Comparison of ENCODE assay signal across 11 cellular contexts in genomic region chr22:22371031-22371541, GRCh38.
DNase-seq lines count a peak whose midpoint lies in the region; ATAC-seq and TF ChIP-seq lines count a peak whose summit lies in the region.
"Had no signal": no experiment of that assay in that cellular context is flagged by ENCODE, and none has a peak within 500 bp of the region (broad histone marks: within the 10 kb centered on the region; RNA-seq: fewer than 3 reads in every experiment).

No MANE protein-coding gene starts in this region.

- DNase-seq in NCI-H69 (lab: John Stamatoyannopoulos, UW), result peak; percentile 31
- peak; percentile 36 for DNase-seq in germinal center (ENCODE audit: low spot score)
- DNase-seq in stimulated activated effector memory CD8-positive, alpha-beta T cell treated with anti-CD3 and anti-CD28 coated beads, Interleukin-12 subunit alpha, Interleukin-12 subunit beta, amount 100 ng/mL, for 72 hours (ENCODE audit: low spot score in 2 of 2), result no peak
- no peak for DNase-seq in NCI-H1694 (lab: John Stamatoyannopoulos, UW)
- DNase-seq: activated CD8-positive, alpha-beta memory T cell treated with anti-CD3 and anti-CD28 coated beads, Interleukin-2, amount 50 U/mL, for 4 hours; mucosa of descending colon; SHP77; sigmoid colon had no signal

- no peak overlapping the region for H3K27ac Mint-ChIP-seq in stimulated activated effector memory CD8-positive, alpha-beta T cell treated with anti-CD3 and anti-CD28 coated beads, Interleukin-12 subunit alpha, Interleukin-12 subunit beta, amount 100 ng/mL, for 72 hours

- peak; percentile 48 for TF ChIP-seq CTCF in GM12873 (IDR thresholded peaks at IDR 0.05; ENCODE audit: insufficient read depth, low read depth, low read length, missing control alignments)

- H3K4me1 Mint-ChIP-seq in stimulated activated effector memory CD8-positive, alpha-beta T cell treated with anti-CD3 and anti-CD28 coated beads, Interleukin-12 subunit alpha, Interleukin-12 subunit beta, amount 100 ng/mL, for 72 hours, result no peaks in the 10 kb centered on the region

- H3K4me3 Mint-ChIP-seq in stimulated activated effector memory CD8-positive, alpha-beta T cell treated with anti-CD3 and anti-CD28 coated beads, Interleukin-12 subunit alpha, Interleukin-12 subunit beta, amount 100 ng/mL, for 72 hours, result no peak overlapping the region

- peak; percentile 35 for ATAC-seq in stimulated activated effector memory CD8-positive, alpha-beta T cell treated with anti-CD3 and anti-CD28 coated beads, Interleukin-12 subunit alpha, Interleukin-12 subunit beta, amount 100 ng/mL, for 72 hours
- ATAC-seq in HG02885 (IDR thresholded peaks at IDR 0.05; ENCODE audit: poor library complexity, unreplicated experiment), result no peak
- ATAC-seq in GM21515 (IDR thresholded peaks at IDR 0.05; ENCODE audit: unreplicated experiment), result no peak
- ATAC-seq: mucosa of descending colon had no signal

- no peaks in the 10 kb centered on the region for H3K36me3 Mint-ChIP-seq in stimulated activated effector memory CD8-positive, alpha-beta T cell treated with anti-CD3 and anti-CD28 coated beads, Interleukin-12 subunit alpha, Interleukin-12 subunit beta, amount 100 ng/mL, for 72 hours

- H3K9me3 Mint-ChIP-seq in stimulated activated effector memory CD8-positive, alpha-beta T cell treated with anti-CD3 and anti-CD28 coated beads, Interleukin-12 subunit alpha, Interleukin-12 subunit beta, amount 100 ng/mL, for 72 hours, result no peaks in the 10 kb centered on the region

Comparison
In these comparisons a context has a peak if more than half of its experiments do, and no peak if none do; other contexts are left out.
1. DNase-seq: peak in NCI-H69 (single experiment) and germinal center (single experiment); none in stimulated activated effector memory CD8-positive, alpha-beta T cell treated with anti-CD3 and anti-CD28 coated beads, Interleukin-12 subunit alpha, Interleukin-12 subunit beta, amount 100 ng/mL, for 72 hours (0 of 2) and NCI-H1694 (single experiment).